In the genomic region with DNA sequence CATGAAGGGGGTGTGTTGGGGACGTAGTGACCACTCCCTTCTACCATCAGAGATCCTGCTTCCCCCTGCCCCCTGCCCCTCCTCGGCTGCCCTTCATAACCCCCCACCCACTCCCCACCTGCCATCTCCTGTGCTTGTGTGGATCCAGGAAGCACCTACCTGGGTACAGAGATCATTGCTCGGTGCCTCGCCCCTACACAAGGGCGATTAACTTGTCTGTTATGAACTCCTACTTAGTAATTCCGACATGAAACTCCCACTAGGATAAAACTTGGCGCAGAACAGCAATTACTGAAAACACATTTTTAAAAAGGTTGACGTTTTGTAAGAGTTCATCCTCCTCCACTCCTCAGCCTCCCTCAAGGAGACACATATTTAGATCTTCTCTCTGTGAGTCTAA, we compare ENCODE assay signal across 2 cellular contexts. TPM values are rescaled to one million over a fixed set of nuclear protein-coding genes. Genes with fewer than 3 reads are reported as not detected.
DNase-seq lines count a peak whose midpoint lies in the region; ATAC-seq and TF ChIP-seq lines count a peak whose summit lies in the region.
"Not testable (repeated sequence)": the region's sequence is repeated elsewhere in the genome, so short reads cannot be mapped to it uniquely, and the experiment has no call there.

No MANE protein-coding gene starts in this region.

- not testable (repeated sequence) for ATAC-seq in lower lobe of right lung, upper lobe of right lung

- not testable (repeated sequence) for TF ChIP-seq CTCF in lower lobe of right lung (IDR thresholded peaks at IDR 0.05); upper lobe of right lung (IDR thresholded peaks at IDR 0.05)

- not testable (repeated sequence) for H3K4me3 ChIP-seq in lower lobe of right lung, upper lobe of right lung

- not testable (repeated sequence) for H3K4me1 ChIP-seq in lower lobe of right lung, upper lobe of right lung

- H3K27ac ChIP-seq in lower lobe of right lung, upper lobe of right lung: not testable (repeated sequence)

- H3K9me3 ChIP-seq in lower lobe of right lung, upper lobe of right lung: not testable (repeated sequence)

- H3K27me3 ChIP-seq in lower lobe of right lung (ENCODE audit: low read depth); upper lobe of right lung: not testable (repeated sequence)

- H3K36me3 ChIP-seq in lower lobe of right lung, upper lobe of right lung: not testable (repeated sequence)

- intact Hi-C loops in lower lobe of right lung (cut with DNase I); upper lobe of right lung (cut with DNase I): not testable (repeated sequence)

- DNase-seq in lower lobe of right lung = peak; percentile 4
- DNase-seq in upper lobe of right lung = peak; percentile 7

RNA-seq across cellular contexts. Expression of a gene that starts 11.2 kb away (rescaled TPM):
- 224 TPM for total RNA-seq in lower lobe of right lung
- total RNA-seq in upper lobe of right lung = 195 TPM
